Comparison of ENCODE assay signal across 8 cellular contexts in the genomic region with DNA sequence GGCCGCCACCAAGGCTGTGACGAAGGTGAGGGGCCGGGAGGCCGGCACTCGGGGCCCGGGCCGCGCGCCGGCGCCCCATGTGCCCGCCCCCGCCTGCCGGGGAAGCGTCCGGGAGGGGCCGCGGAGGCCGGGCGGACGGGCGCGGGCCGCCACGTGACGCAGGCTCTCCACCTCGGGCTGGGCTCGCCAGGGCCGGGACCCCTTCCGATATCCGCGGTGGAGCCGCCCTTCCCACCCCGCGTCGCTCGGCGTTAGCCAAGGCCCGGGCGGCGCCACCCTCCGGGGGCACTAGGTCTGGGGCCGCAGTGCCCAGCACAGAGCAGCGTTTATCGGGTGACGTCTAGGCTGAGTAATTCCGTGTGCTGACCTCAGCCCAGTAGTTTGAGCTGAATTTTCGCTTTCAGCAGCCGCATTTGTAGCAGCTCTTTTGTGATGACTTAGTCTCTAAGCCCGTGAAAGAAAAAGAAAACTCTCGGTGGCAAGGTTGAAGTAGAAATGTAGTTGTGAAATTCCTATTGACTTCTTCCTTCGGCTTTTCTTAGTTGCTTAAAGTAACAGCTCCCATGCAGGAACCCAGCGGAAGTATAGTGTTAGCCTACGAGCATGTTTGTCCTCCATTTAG. TPM values are rescaled to one million over a fixed set of nuclear protein-coding genes. Genes with fewer than 3 reads are reported as not detected.
DNase-seq lines count a peak whose midpoint lies in the region; ATAC-seq, FAIRE-seq and TF ChIP-seq lines count a peak whose summit lies in the region.

No MANE protein-coding gene starts in this region.

- no TSS peak for BruUV-seq in GM12878 (replicated peaks; lab: Mats Ljungman, UMichigan)

- peaks cover 57% of the 10 kb centered on the region for H3K79me2 ChIP-seq in GM12878 (ENCODE audit: control insufficient read depth, insufficient read depth, low read length)

- DNase-seq in SK-N-MC (ENCODE audit: low read depth, low spot score) (no peak), GM12878 (ENCODE audit: low read depth, low spot score) (peak; percentile 58), NCI-H1436 treated with DMSO at 0.1 percent for 48 hours (lab: John Stamatoyannopoulos, UW) (no peak), NCI-H2107 treated with DMSO at 0.1 percent for 48 hours (lab: John Stamatoyannopoulos, UW; ENCODE audit: unreplicated experiment) (no peak)
- DNase-seq in stimulated activated CD4-positive, alpha-beta T cell treated with anti-CD3 and anti-CD28 coated beads, Interleukin-12 subunit alpha, Interleukin-12 subunit beta, amount 100 ng/mL, for 24 hours (ENCODE audit: low read depth in 2 of 2) = peak; percentile 41 to 56

- peaks cover 48% of the 10 kb centered on the region for H3K36me3 ChIP-seq in SK-N-MC (ENCODE audit: insufficient read depth, low read length)
- H3K36me3 ChIP-seq in GM12878 (ENCODE audit: control insufficient read depth in 2 of 2, insufficient read depth in 2 of 2, low read length in 1 of 2) = peaks cover 5 to 13% of the 10 kb centered on the region in 2 experiments; a peak in 3 of 4 replicates
- H3K36me3 ChIP-seq in iPS-20b (ENCODE audit: insufficient read depth, low read depth, low read length) = peaks cover 44% of the 10 kb centered on the region

- H3K9ac ChIP-seq in SK-N-MC (ENCODE audit: insufficient read length) (peak overlapping the region; percentile 93), GM12878 (ENCODE audit: control insufficient read depth, insufficient read depth, low read length) (peak overlapping the region; percentile 96), iPS-20b (ENCODE audit: low read depth, low read length) (peak overlapping the region; percentile 84)

- in situ Hi-C loops in GM12878 (cut with MboI) = loop anchor here (5.0 kb wide), 2 partner anchors 87 to 127 kb away; no protein-coding TSS in a partner anchor

- peak overlapping the region; percentile 93 for H3K4me2 ChIP-seq in GM12878 (ENCODE audit: control insufficient read depth, insufficient read depth)

- WGBS in GM12878 (ENCODE audit: insufficient coverage, insufficient replicate concordance, low lambda C conversion rate, missing lambda C conversion rate) = under 1% methylated on average over 44 of the region's 54 CpGs

- CTCF ChIA-PET in GM12878 (lab: Yijun Ruan, JAX) = interaction anchor here (0.7 to 7.6 kb wide), 7 partner anchors 12 to 843 kb away, joined by 3 to 86 read pairs (median 4); no protein-coding TSS in a partner anchor

- no peaks in the 10 kb centered on the region for H3K27me3 ChIP-seq in GM12878 (replicated peaks in 1 of 2; ENCODE audit: control insufficient read depth in 2 of 2, insufficient read depth in 2 of 2, low read length in 1 of 2)
- H3K27me3 ChIP-seq in iPS-20b (ENCODE audit: insufficient read depth, low read length) = no peaks in the 10 kb centered on the region

- RAD21 ChIA-PET in GM12878 (lab: Charles Lee; ENCODE audit: unreplicated experiment) = interaction anchor here (0.8 to 10.3 kb wide), 12 partner anchors 8 to 137 kb away, joined by 3 to 137 read pairs (median 5); no protein-coding TSS in a partner anchor

- TF ChIP-seq POLR2A in GM18505 (IDR thresholded peaks at IDR 0.05; ENCODE audit: borderline replicate concordance, extremely low read depth, insufficient read depth, insufficient read length) = peak; percentile 73
- peak; percentile 79 for TF ChIP-seq POLR2A in GM12878 (IDR thresholded peaks at IDR 0.05; ENCODE audit: low read depth, low read length)

- POLR2A ChIA-PET in GM12878 (lab: Charles Lee) = interaction anchor here (0.7 to 5.1 kb wide), 13 partner anchors 13 to 187 kb away, joined by 3 to 38 read pairs (median 3); no protein-coding TSS in a partner anchor

- peak overlapping the region; percentile 37; the same call in 1 of the 2 replicates for H3K27ac ChIP-seq in SK-N-MC
- peak overlapping the region; percentile 95 for H3K27ac ChIP-seq in GM12878 (ENCODE audit: control insufficient read depth, insufficient read depth)
- H3K27ac ChIP-seq in iPS-20b (ENCODE audit: low read length) = peak overlapping the region; percentile 11

- no peak for TF ChIP-seq RAD21 in GM12878 (IDR thresholded peaks at IDR 0.05; ENCODE audit: insufficient read depth, low read depth, low read length)

- TF ChIP-seq EP300 in GM12878 (IDR thresholded peaks at IDR 0.05; ENCODE audit: borderline replicate concordance in 1 of 2, control insufficient read depth in 1 of 2, low read depth in 2 of 2, low read length in 2 of 2) = peak in 1 of 2 experiments; percentile 60; a peak in 1 of 4 replicates

- intact Hi-C loops in GM12878 (cut with micrococcal nuclease; ENCODE audit: unreplicated experiment) = loop anchor here (10.0 kb wide), 1 partner anchor 850 kb away; a partner anchor contains a TSS

- H3K4me3 ChIP-seq in SK-N-MC = peak overlapping the region; percentile 90
- H3K4me3 ChIP-seq in GM12878 = peak overlapping the region; percentile 91
- peak overlapping the region; percentile 87 for H3K4me3 ChIP-seq in iPS-20b (ENCODE audit: low read length)

- no peak overlapping the region for H2AFZ ChIP-seq in GM12878 (ENCODE audit: control insufficient read depth, low read depth, low read length)

- H3K9me3 ChIP-seq in SK-N-MC (ENCODE audit: low read depth, low read length) (no peaks in the 10 kb centered on the region), GM12878 (replicated peaks; ENCODE audit: control insufficient read depth, insufficient read depth, low read length) (no peaks in the 10 kb centered on the region), iPS-20b (ENCODE audit: insufficient read depth, low read depth, low read length) (no peaks in the 10 kb centered on the region)

- peak; percentile 92 for FAIRE-seq in GM12878 (lab: Jason Lieb, UNC)

- peak; percentile 35 for ATAC-seq in GM18505 (IDR thresholded peaks at IDR 0.05; ENCODE audit: unreplicated experiment)
- ATAC-seq in HG02885 (IDR thresholded peaks at IDR 0.05; ENCODE audit: poor library complexity, unreplicated experiment) = peak; percentile 32
- peak; percentile 61 for ATAC-seq in GM12878

- peaks cover 4% of the 10 kb centered on the region; the same call in 1 of the 2 replicates for H4K20me1 ChIP-seq in GM12878 (ENCODE audit: control insufficient read depth, insufficient read depth)

- peak in 1 of 3 experiments; percentile 19; a peak in 1 of 6 replicates for TF ChIP-seq CTCF in GM12878 (IDR thresholded peaks at IDR 0.05 in 2 of 3, conservative IDR thresholded peaks at IDR 0.05 in 1 of 3; ENCODE audit: control insufficient read depth in 2 of 3, extremely low read depth in 1 of 3, insufficient read depth in 1 of 3, low read depth in 3 of 3, low read length in 3 of 3)

- SMC1A ChIA-PET in GM12878 (lab: Charles Lee; ENCODE audit: uncharacterized antibody, unreplicated experiment) = interaction anchor here (0.8 to 7.7 kb wide), 16 partner anchors 9 to 150 kb away, joined by 3 to 92 read pairs (median 6); no protein-coding TSS in a partner anchor

- H3K4me1 ChIP-seq in GM12878 (ENCODE audit: control insufficient read depth, insufficient read depth, low read length) (peaks cover 18% of the 10 kb centered on the region), iPS-20b (ENCODE audit: insufficient read depth, low read length) (peaks cover 4% of the 10 kb centered on the region; the same call in 1 of the 2 replicates)

TF ChIP-seq in GM12878, 131 proteins besides CTCF, POLR2A, EP300 and RAD21 (continues in another document):
- TF ChIP-seq ZNF274 (IDR thresholded peaks at IDR 0.05; ENCODE audit: insufficient read depth, insufficient read length) (no peak), ASH2L (IDR thresholded peaks at IDR 0.05; ENCODE audit: borderline replicate concordance, low read depth) (peak; percentile 38; the same call in 1 of the 2 replicates), SUPT20H (IDR thresholded peaks at IDR 0.05; ENCODE audit: borderline replicate concordance, control insufficient read depth, low read depth, low read length) (no peak), PML (IDR thresholded peaks at IDR 0.05; ENCODE audit: low read length) (no peak), SMARCA5 (IDR thresholded peaks at IDR 0.05) (peak; percentile 44; the same call in 1 of the 2 replicates), EZH2 (IDR thresholded peaks at IDR 0.05; ENCODE audit: borderline replicate concordance, control insufficient read depth, low read depth, low read length) (no peak), EED (IDR thresholded peaks at IDR 0.05; ENCODE audit: low read depth) (peak; percentile 31; the same call in 1 of the 2 replicates), YY1 (IDR thresholded peaks at IDR 0.05; ENCODE audit: low read depth, low read length) (peak; percentile 62; the same call in 1 of the 2 replicates), ZNF622 (IDR thresholded peaks at IDR 0.05) (no peak), BACH1 (IDR thresholded peaks at IDR 0.05; ENCODE audit: borderline replicate concordance) (peak; percentile 86; the same call in 1 of the 2 replicates), ZBED1 (IDR thresholded peaks at IDR 0.05; ENCODE audit: borderline replicate concordance) (peak; percentile 80; the same call in 1 of the 2 replicates), ZNF217 (IDR thresholded peaks at IDR 0.05) (peak; percentile 25; the same call in 1 of the 2 replicates)
- TF ChIP-seq, protein P1, sequence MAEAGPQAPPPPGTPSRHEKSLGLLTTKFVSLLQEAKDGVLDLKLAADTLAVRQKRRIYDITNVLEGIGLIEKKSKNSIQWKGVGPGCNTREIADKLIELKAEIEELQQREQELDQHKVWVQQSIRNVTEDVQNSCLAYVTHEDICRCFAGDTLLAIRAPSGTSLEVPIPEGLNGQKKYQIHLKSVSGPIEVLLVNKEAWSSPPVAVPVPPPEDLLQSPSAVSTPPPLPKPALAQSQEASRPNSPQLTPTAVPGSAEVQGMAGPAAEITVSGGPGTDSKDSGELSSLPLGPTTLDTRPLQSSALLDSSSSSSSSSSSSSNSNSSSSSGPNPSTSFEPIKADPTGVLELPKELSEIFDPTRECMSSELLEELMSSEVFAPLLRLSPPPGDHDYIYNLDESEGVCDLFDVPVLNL (IDR thresholded peaks at IDR 0.05; ENCODE audit: low read depth, low read length) = no peak

RNA-seq across cellular contexts. Expression of a gene that starts 0.9 kb away (rescaled TPM):
- total RNA-seq in GM12878 (2013; cell fraction: nucleolus; rRNA removed) = 33.0 and 34.3 TPM in 2 replicates
- total RNA-seq in GM12878 (2014; rRNA removed) (131 and 146 TPM in 2 replicates), GM12878 (2014; rRNA removed; fragmentation: Illumina TruSeq; extraction: Trizol) (206 and 210 TPM in 2 replicates), GM12878 (2021) (214 and 219 TPM in 2 replicates)
- 136 TPM for polyA plus RNA-seq in GM12878 (2011; ENCODE audit: low read depth)
- polyA plus RNA-seq in GM12878 (2011; rRNA removed) (133 and 170 TPM in 2 replicates), GM12878 (2014; fragmentation: Illumina TruSeq; extraction: Trizol) (214 and 246 TPM in 2 replicates), GM12878 (2014; fragmentation: Nextera tagmentation; extraction: Ambion mirVana) (100 to 1,000 TPM; 133 to 466 TPM), GM12878 (2014; rRNA removed) (137 and 138 TPM in 2 replicates), GM12878 (2016; fragmentation: Nextera tagmentation; extraction: Ambion mirVana) (10 to 100 TPM; 42.3 to 48.4 TPM)
- polyA plus RNA-seq in GM12878 (2011; cell fraction: cytosol; rRNA removed) = 48.0 and 52.5 TPM in 2 replicates
- polyA plus RNA-seq in GM12878 (2011; cell fraction: nucleus; rRNA removed) = 32.5 and 43.0 TPM in 2 replicates
- 166 and 179 TPM in 2 replicates for polyA plus RNA-seq in GM12878 (2012)
- polyA minus RNA-seq in GM12878 (2011; rRNA and poly(A)+ RNA removed) = 62.1 and 87.1 TPM in 2 replicates
- 54.3 and 57.8 TPM in 2 replicates for polyA minus RNA-seq in GM12878 (2011; cell fraction: cytosol; rRNA and poly(A)+ RNA removed)
- polyA minus RNA-seq in GM12878 (2011; cell fraction: nucleus; rRNA and poly(A)+ RNA removed) = 18.5 and 35.0 TPM in 2 replicates

Comparison
In these comparisons a context has a peak if more than half of its experiments do, and no peak if none do; other contexts are left out.
1. DNase-seq: peak in GM12878 (single experiment) and stimulated activated CD4-positive, alpha-beta T cell treated with anti-CD3 and anti-CD28 coated beads, Interleukin-12 subunit alpha, Interleukin-12 subunit beta, amount 100 ng/mL, for 24 hours (2 of 2); none in SK-N-MC (single experiment), NCI-H1436 treated with DMSO at 0.1 percent for 48 hours (single experiment) and NCI-H2107 treated with DMSO at 0.1 percent for 48 hours (single experiment).
2. H3K27ac ChIP-seq: peak in every context shown above with its lines; median percentile 95 in GM12878; 37 in SK-N-MC; 11 in iPS-20b.
3. Peak in every context shown above with its lines, with median percentiles within 50 percentile points of each other: ATAC-seq, H3K4me3 ChIP-seq and H3K9ac ChIP-seq.